9 cellular contexts compared by ENCODE assay signal in the genomic region with DNA sequence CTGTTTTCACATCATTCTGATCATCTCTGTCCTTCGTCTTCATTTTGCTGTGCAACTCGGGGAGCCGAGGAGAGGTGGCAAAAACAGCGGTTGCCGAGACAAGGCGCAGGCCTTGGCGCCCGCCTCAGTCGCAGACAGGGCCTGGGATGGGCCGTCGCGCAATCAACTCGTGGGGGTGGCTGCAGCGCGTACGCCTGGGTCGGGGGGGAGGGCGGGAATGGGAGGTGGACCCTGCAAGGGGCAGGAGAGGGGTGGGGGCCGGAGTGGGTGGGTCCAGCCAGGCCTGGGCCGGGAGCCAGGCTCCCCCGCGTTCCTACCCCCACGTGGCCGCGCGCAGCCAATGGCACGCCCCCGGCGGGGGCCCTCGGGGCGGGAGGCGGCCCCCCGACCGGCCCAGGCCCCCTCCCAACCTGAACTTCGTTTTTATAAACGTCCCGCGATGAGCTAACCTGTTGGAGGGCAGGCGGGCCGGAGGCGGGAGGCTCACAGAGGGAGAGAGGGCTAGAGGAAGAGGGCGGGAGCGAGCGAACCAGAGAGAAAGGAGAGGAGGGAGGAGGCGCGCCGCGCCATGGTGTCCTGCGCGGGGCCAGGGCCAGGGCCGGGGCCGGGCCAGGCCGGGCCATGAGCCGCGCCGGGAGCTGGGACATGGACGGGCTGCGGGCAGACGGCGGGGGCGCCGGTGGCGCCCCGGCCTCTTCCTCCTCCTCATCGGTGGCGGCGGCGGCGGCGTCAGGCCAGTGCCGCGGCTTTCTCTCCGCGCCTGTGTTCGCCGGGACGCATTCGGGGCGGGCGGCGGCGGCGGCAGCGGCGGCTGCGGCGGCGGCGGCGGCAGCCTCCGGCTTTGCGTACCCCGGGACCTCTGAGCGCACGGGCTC. TPM values are rescaled to one million over a fixed set of nuclear protein-coding genes. Genes with fewer than 3 reads are reported as not detected.
DNase-seq lines count a peak whose midpoint lies in the region; ATAC-seq and TF ChIP-seq lines count a peak whose summit lies in the region.
"Had no signal": no experiment of that assay in that cellular context is flagged by ENCODE, and none has a peak within 500 bp of the region (broad histone marks: within the 10 kb centered on the region; RNA-seq: fewer than 3 reads in every experiment).

A gene (plus strand): TSS at position 452 of the 875 bp plus-strand sequence. CDS start 170 bp downstream, at position 622.

- no peak for TF ChIP-seq CTCF in H9 (conservative IDR thresholded peaks at IDR 0.05)
- no peak for TF ChIP-seq CTCF in mucosa of descending colon (IDR thresholded peaks at IDR 0.05)

- H3T11ph ChIP-seq in H9 (ENCODE audit: low read length): no peak within 1 kb of the TSS

- H3K4me1 ChIP-seq in BLaER1 (peaks cover 9% of the 10 kb centered on the region), H9 (ENCODE audit: insufficient read depth, low read length) (peaks cover 3% of the 10 kb centered on the region; the same call in 1 of the 2 replicates), mucosa of descending colon (ENCODE audit: low read depth) (peaks cover 26% of the 10 kb centered on the region)

- no peak within 1 kb of the TSS for H4K8ac ChIP-seq in H9 (replicated peaks; ENCODE audit: insufficient read length, low read depth, low read length)

- peak within 1 kb of the TSS; percentile 12; the same call in 1 of the 2 replicates for H3K4me3 ChIP-seq in BLaER1
- H3K4me3 ChIP-seq in mucosa of descending colon: no peak within 1 kb of the TSS
- H3K4me3 ChIP-seq: lung had no signal

- H3K18ac ChIP-seq in H9 (ENCODE audit: insufficient read length, low read depth, low read length): no peak within 1 kb of the TSS

- no peak within 1 kb of the TSS for H2BK20ac ChIP-seq in H9 (ENCODE audit: low read depth, low read length, poor library complexity, severe bottlenecking)

- peaks cover 97% of the 10 kb centered on the region for H3K27me3 Mint-ChIP-seq in H9 (ENCODE audit: low read depth)
- peaks cover 84% of the 10 kb centered on the region for H3K27me3 Mint-ChIP-seq in activated CD8-positive, alpha-beta T cell treated with anti-CD3 and anti-CD28 coated beads, Interleukin-2, amount 10 ng/mL, durations not matched to agents 7 days and 5 days (ENCODE audit: low read depth)

- H3K27ac Mint-ChIP-seq in H9: no peak within 1 kb of the TSS
- peak within 1 kb of the TSS; percentile 68 for H3K27ac Mint-ChIP-seq in activated CD8-positive, alpha-beta T cell treated with anti-CD3 and anti-CD28 coated beads, Interleukin-2, amount 10 ng/mL, durations not matched to agents 7 days and 5 days

- no peak within 1 kb of the TSS for H2AK5ac ChIP-seq in H9 (ENCODE audit: insufficient read length, low read length)

- H2BK12ac ChIP-seq in H9 (ENCODE audit: insufficient read length, low read depth, low read length): no peak within 1 kb of the TSS

- H3K9me3 ChIP-seq in BLaER1: peaks cover 23% of the 10 kb centered on the region
- H3K9me3 ChIP-seq in H9 (ENCODE audit: control insufficient read depth, low read depth, low read length): no peaks in the 10 kb centered on the region
- no peaks in the 10 kb centered on the region for H3K9me3 ChIP-seq in mucosa of descending colon

- H3K14ac ChIP-seq in H9 (ENCODE audit: insufficient read depth, low read length): no peak within 1 kb of the TSS

- POLR2A ChIA-PET in activated CD8-positive, alpha-beta T cell treated with anti-CD3 and anti-CD28 coated beads, Interleukin-2, amount 10 ng/mL, durations not matched to agents 7 days and 5 days (lab: Charles Lee): no interaction called here

- H2BK120ac ChIP-seq in H9 (ENCODE audit: low read depth, low read length, poor library complexity, severe bottlenecking): no peak within 1 kb of the TSS

- H3K79me1 ChIP-seq in H9 (ENCODE audit: insufficient read depth, low read depth, low read length, poor library complexity, severe bottlenecking): no peaks in the 10 kb centered on the region

- H3K27ac ChIP-seq in BLaER1 (no peak within 1 kb of the TSS), H9 (ENCODE audit: insufficient read length, low read depth, low read length) (no peak within 1 kb of the TSS)

- no peak within 1 kb of the TSS for H4K5ac ChIP-seq in H9 (ENCODE audit: insufficient read length, low read depth, low read length)

- CTCF ChIA-PET in activated CD8-positive, alpha-beta T cell treated with anti-CD3 and anti-CD28 coated beads, Interleukin-2, amount 10 ng/mL, durations not matched to agents 7 days and 5 days (lab: Charles Lee): interaction anchor here (0.8 to 1.2 kb wide), 2 partner anchors 403 to 406 kb away, joined by 3 read pairs; no protein-coding TSS in a partner anchor

- ATAC-seq in activated CD8-positive, alpha-beta T cell treated with anti-CD3 and anti-CD28 coated beads, Interleukin-2, amount 10 ng/mL, durations not matched to agents 7 days and 5 days: no peak
- ATAC-seq in mucosa of descending colon: peak; percentile 42
- ATAC-seq in GM18517 (IDR thresholded peaks at IDR 0.05; ENCODE audit: unreplicated experiment): no peak
- ATAC-seq in HG03439 (IDR thresholded peaks at IDR 0.05; ENCODE audit: unreplicated experiment): no peak

- H3K23me2 ChIP-seq in H9 (ENCODE audit: insufficient read length, low read depth, low read length, poor library complexity, severe bottlenecking): no peaks in the 10 kb centered on the region

- H3K36me3 Mint-ChIP-seq in H9 (ENCODE audit: insufficient read depth in 1 of 3, low read depth in 3 of 3): peaks cover 0 to 3% (median 0%) of the 10 kb centered on the region in 3 experiments; a peak in 2 of 7 replicates
- H3K36me3 Mint-ChIP-seq in activated CD8-positive, alpha-beta T cell treated with anti-CD3 and anti-CD28 coated beads, Interleukin-2, amount 10 ng/mL, durations not matched to agents 7 days and 5 days (ENCODE audit: low read depth): no peaks in the 10 kb centered on the region

- peaks cover 21 to 34% of the 10 kb centered on the region in 2 experiments for H3K4me1 Mint-ChIP-seq in H9
- peaks cover 21% of the 10 kb centered on the region for H3K4me1 Mint-ChIP-seq in activated CD8-positive, alpha-beta T cell treated with anti-CD3 and anti-CD28 coated beads, Interleukin-2, amount 10 ng/mL, durations not matched to agents 7 days and 5 days (ENCODE audit: low read depth)

- H3K23ac ChIP-seq in H9 (ENCODE audit: insufficient read length, low read depth, low read length): no peak within 1 kb of the TSS

- H3K4me2 ChIP-seq in BLaER1: no peak within 1 kb of the TSS; the same call in 1 of the 2 replicates
- peak within 1 kb of the TSS; percentile 43 for H3K4me2 ChIP-seq in H9 (ENCODE audit: insufficient read depth, insufficient read length, low read length)

- DNase-seq in H9 (peak; percentile 86), mucosa of descending colon (no peak), OCI-M2 (lab: John Stamatoyannopoulos, UW; ENCODE audit: unreplicated experiment) (no peak)
- no peak for DNase-seq in activated CD8-positive, alpha-beta T cell treated with anti-CD3 and anti-CD28 coated beads, Interleukin-2, amount 10 ng/mL, durations not matched to agents 7 days and 5 days
- DNase-seq in stimulated activated CD4-positive, alpha-beta T cell treated with anti-CD3 and anti-CD28 coated beads, Interleukin-2, amount 100 ng/mL, for 24 hours: no peak

- H4K20me1 ChIP-seq in BLaER1: peaks cover 97% of the 10 kb centered on the region
- no peaks in the 10 kb centered on the region for H4K20me1 ChIP-seq in H9 (ENCODE audit: control insufficient read depth, insufficient read depth, insufficient read length)

- no peaks in the 10 kb centered on the region for H3K79me2 ChIP-seq in H9 (ENCODE audit: insufficient read depth, low read length)

- intact Hi-C loops in mucosa of descending colon (cut with DNase I, micrococcal nuclease): no loop called here

- H3K9me3 Mint-ChIP-seq in H9: peaks cover 8 to 25% of the 10 kb centered on the region in 2 experiments; a peak in 4 of 5 replicates
- no peaks in the 10 kb centered on the region for H3K9me3 Mint-ChIP-seq in activated CD8-positive, alpha-beta T cell treated with anti-CD3 and anti-CD28 coated beads, Interleukin-2, amount 10 ng/mL, durations not matched to agents 7 days and 5 days (ENCODE audit: insufficient read depth)

- H3K27me3 ChIP-seq in BLaER1 (peaks cover 100% of the 10 kb centered on the region), H9 (ENCODE audit: insufficient read depth, low read length) (peaks cover 84% of the 10 kb centered on the region)

- H2BK15ac ChIP-seq in H9 (ENCODE audit: low read depth, low read length): no peak within 1 kb of the TSS

- H3K36me3 ChIP-seq in BLaER1 (no peaks in the 10 kb centered on the region), mucosa of descending colon (ENCODE audit: low read depth) (no peaks in the 10 kb centered on the region)

- WGBS in H9 (ENCODE audit: extremely low coverage, insufficient read length, low lambda C conversion rate): no CpG with 5 or more reads among the region's 95 CpGs

- H3K56ac ChIP-seq in H9 (ENCODE audit: insufficient read length, low read depth, low read length): no peak within 1 kb of the TSS

- peak within 1 kb of the TSS; percentile 40 to 73 for H3K4me3 Mint-ChIP-seq in H9
- H3K4me3 Mint-ChIP-seq in activated CD8-positive, alpha-beta T cell treated with anti-CD3 and anti-CD28 coated beads, Interleukin-2, amount 10 ng/mL, durations not matched to agents 7 days and 5 days: peak within 1 kb of the TSS; percentile 27

- no peak within 1 kb of the TSS for H4K91ac ChIP-seq in H9 (ENCODE audit: insufficient read length, low read depth, low read length)

- H3K9ac ChIP-seq in BLaER1 (no peak within 1 kb of the TSS), H9 (ENCODE audit: extremely low read depth, insufficient read length, low read length) (no peak within 1 kb of the TSS)

- H2AFZ ChIP-seq in H9 (ENCODE audit: low read length): no peak within 1 kb of the TSS

- H2BK5ac ChIP-seq in H9 (ENCODE audit: insufficient read length, low read length): no peak within 1 kb of the TSS

- H3K4ac ChIP-seq in H9 (ENCODE audit: low read depth, low read length): no peak within 1 kb of the TSS

RNA-seq across cellular contexts. Expression of the gene that starts here (rescaled TPM):
- total RNA-seq in H9 (2021) (not detected in 2 replicates), mucosa of descending colon (1 to 10 TPM in 2 of 3 donors, not detected in 1; 1.1 to 1.5 TPM)
- total RNA-seq in activated CD8-positive, alpha-beta T cell treated with anti-CD3 and anti-CD28 coated beads, Interleukin-2, amount 10 ng/mL, durations not matched to agents 7 days and 5 days: not detected
- total RNA-seq: lung had no signal

Comparison
In these comparisons a context has a peak if more than half of its experiments do, and no peak if none do; other contexts are left out.
1. Peak in DNase-seq and H3K4me2 ChIP-seq in H9; RNA of the gene not detected or under 1 TPM.